18 cellular contexts compared by ENCODE assay signal in the genomic region with DNA sequence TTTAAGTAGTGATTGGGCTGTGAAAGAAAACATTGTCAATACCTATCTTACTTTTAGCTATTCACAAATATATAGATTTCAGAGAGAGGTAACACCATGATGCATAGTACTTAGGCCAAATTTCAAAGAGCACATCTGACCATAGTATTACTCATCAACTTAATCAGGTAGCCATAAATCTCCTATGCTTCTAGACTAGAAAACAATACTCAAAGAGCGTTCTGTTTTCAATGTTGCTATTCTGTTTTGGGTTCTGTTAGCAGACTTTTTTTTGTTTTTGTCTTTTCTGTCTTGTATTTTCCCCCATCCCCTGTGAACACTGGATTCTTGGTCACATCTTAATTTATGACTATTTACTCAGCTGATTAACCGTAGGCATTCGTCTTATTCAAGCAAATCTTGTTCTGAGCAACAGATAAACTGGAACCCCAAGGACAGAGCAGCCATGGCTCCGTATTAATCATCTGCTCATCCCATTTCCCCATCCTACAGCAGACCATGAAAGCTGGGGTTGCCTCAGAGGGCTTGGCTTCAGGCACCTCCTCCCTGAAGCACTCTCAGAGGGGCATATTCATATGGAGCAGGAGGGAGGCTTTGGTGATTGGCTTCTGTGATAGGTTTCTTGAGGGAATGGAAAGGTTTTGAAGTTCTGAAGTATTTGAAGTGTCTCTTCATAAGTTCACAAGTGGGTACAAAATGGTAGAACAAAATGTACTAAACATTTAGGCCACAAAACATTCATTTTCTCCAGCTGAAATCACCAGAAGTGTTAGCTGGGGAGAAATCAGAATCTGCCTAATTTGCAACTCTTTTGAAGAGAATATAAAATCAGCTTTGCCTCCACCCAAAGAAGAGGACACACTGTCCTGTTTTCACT.
DNase-seq lines count a peak whose midpoint lies in the region; ATAC-seq and TF ChIP-seq lines count a peak whose summit lies in the region.
"Had no signal": no experiment of that assay in that cellular context is flagged by ENCODE, and none has a peak within 500 bp of the region (broad histone marks: within the 10 kb centered on the region; RNA-seq: fewer than 3 reads in every experiment).

No MANE protein-coding gene starts in this region.

- DNase-seq in activated T-cell treated with anti-CD3 and anti-CD28 coated beads, Interleukin-2, amount 50 U/mL, for 24 hours = no peak
- no peak for DNase-seq in activated T-cell treated with anti-CD3 and anti-CD28 coated beads, Interleukin-2, amount 50 U/mL, for 1 hour
- DNase-seq in T-cell (no peak), fibroblast of villous mesenchyme (ENCODE audit: low read depth) (peak; percentile 21), stomach (no peak), CD14-positive monocyte (ENCODE audit: low spot score) (no peak), NK-92 (lab: John Stamatoyannopoulos, UW; ENCODE audit: unreplicated experiment) (no peak), NCI-H2171 treated with DMSO at 0.1 percent for 48 hours (lab: John Stamatoyannopoulos, UW) (no peak)
- DNase-seq: activated gamma-delta T cell treated with Interleukin-2 at 50 U/mL for 16 hours, Caco-2, GOT3, KG1, left ventricle myocardium inferior, NCI-H1417 treated with DMSO at 0.1 percent for 48 hours, NCI-H510A, RPMI8226, T-helper 9 cell had no signal

- POLR2A ChIA-PET in T-cell (lab: Charles Lee) = no interaction called here

- ATAC-seq in T-cell (replicated peaks in 1 of 4) = no peak

- H3K27ac Mint-ChIP-seq in activated T-cell treated with anti-CD3 and anti-CD28 coated beads, Interleukin-2, amount 50 U/mL, for 24 hours = peak overlapping the region; percentile 82
- H3K27ac Mint-ChIP-seq in T-cell (peak overlapping the region; percentile 11 to 70), CD14-positive monocyte (peak overlapping the region in 1 of 7 donors; percentile 38)

- H3K4me3 Mint-ChIP-seq in activated T-cell treated with anti-CD3 and anti-CD28 coated beads, Interleukin-2, amount 50 U/mL, for 24 hours = no peak overlapping the region
- H3K4me3 Mint-ChIP-seq in T-cell (no peak overlapping the region), CD14-positive monocyte (no peak overlapping the region)
- H3K4me3 Mint-ChIP-seq: neural crest cell had no signal

- H3K9me3 ChIP-seq in stomach = no peaks in the 10 kb centered on the region
- H3K9me3 ChIP-seq: Caco-2, left ventricle myocardium inferior had no signal

- H3K4me1 ChIP-seq in stomach = peaks cover 10 to 68% (median 34%) of the 10 kb centered on the region in 4 donors

- H3K27me3 ChIP-seq in stomach = no peaks in the 10 kb centered on the region

- 75 to 84% (median 76%) methylated on average over 4 of the region's 4 CpGs for WGBS in stomach, 5 donors

- H3K4me3 ChIP-seq in fibroblast of villous mesenchyme (ENCODE audit: low read depth, low read length) (no peak overlapping the region), stomach (no peak overlapping the region)
- H3K4me3 ChIP-seq: left ventricle myocardium inferior had no signal

- no peak for TF ChIP-seq CTCF in fibroblast of villous mesenchyme (IDR thresholded peaks at IDR 0.05; ENCODE audit: insufficient read depth, low read depth, low read length)
- TF ChIP-seq CTCF in stomach (IDR thresholded peaks at IDR 0.05) = no peak
- no peak for TF ChIP-seq CTCF in CD14-positive monocyte (IDR thresholded peaks at IDR 0.05)

- peak overlapping the region in 3 of 5 donors; percentile 28 to 74 (median 43) for H3K27ac ChIP-seq in stomach
- H3K27ac ChIP-seq: left ventricle myocardium inferior had no signal

- no peaks in the 10 kb centered on the region for H3K36me3 ChIP-seq in stomach
- H3K36me3 ChIP-seq: left ventricle myocardium inferior had no signal

- no peaks in the 10 kb centered on the region for H3K27me3 Mint-ChIP-seq in activated T-cell treated with anti-CD3 and anti-CD28 coated beads, Interleukin-2, amount 50 U/mL, for 24 hours
- H3K27me3 Mint-ChIP-seq in T-cell (no peaks in the 10 kb centered on the region), CD14-positive monocyte (ENCODE audit: low read depth in 3 of 3) (peaks cover 0 to 2% (median 0%) of the 10 kb centered on the region in 3 donors)

- CTCF ChIA-PET in T-cell (lab: Charles Lee) = interaction anchor here in 1 of 2 donors (0.9 kb wide), 1 partner anchor 8 kb away, joined by 3 read pairs; no protein-coding TSS in a partner anchor

- H3K36me3 Mint-ChIP-seq in activated T-cell treated with anti-CD3 and anti-CD28 coated beads, Interleukin-2, amount 50 U/mL, for 24 hours (ENCODE audit: low read depth) = no peaks in the 10 kb centered on the region
- H3K36me3 Mint-ChIP-seq in T-cell (peaks cover 18% of the 10 kb centered on the region), CD14-positive monocyte (no peaks in the 10 kb centered on the region)

- intact Hi-C loops in stomach (cut with DNase I; ENCODE audit: low total_unique reads) (no loop called here), CD14-positive monocyte (cut with micrococcal nuclease) (no loop called here)

- no peaks in the 10 kb centered on the region for H3K9me3 Mint-ChIP-seq in activated T-cell treated with anti-CD3 and anti-CD28 coated beads, Interleukin-2, amount 50 U/mL, for 24 hours
- no peaks in the 10 kb centered on the region for H3K9me3 Mint-ChIP-seq in T-cell
- H3K9me3 Mint-ChIP-seq in CD14-positive monocyte = no peaks in the 10 kb centered on the region
- H3K9me3 Mint-ChIP-seq: neural crest cell had no signal

- TF ChIP-seq POLR2A in stomach (IDR thresholded peaks at IDR 0.05) = no peak

- TF ChIP-seq EP300 in stomach (IDR thresholded peaks at IDR 0.05) = no peak

- H3K4me1 Mint-ChIP-seq in activated T-cell treated with anti-CD3 and anti-CD28 coated beads, Interleukin-2, amount 50 U/mL, for 24 hours (ENCODE audit: low read depth) = peaks cover 88% of the 10 kb centered on the region
- H3K4me1 Mint-ChIP-seq in T-cell (peaks cover 85 to 89% (median 86%) of the 10 kb centered on the region in 3 donors), CD14-positive monocyte (peaks cover 17% of the 10 kb centered on the region)
